ENCODE assay signal across 1 cellular context in genomic region chr9:100443781-100444768, GRCh38.
TF ChIP-seq lines count a peak whose summit lies in the region.

No MANE protein-coding gene starts in this region.

TF ChIP-seq in HepG2, 621 proteins besides CTCF, POLR2A, EP300 and RAD21 (continued from another document and continues in another):
- no peak for TF ChIP-seq CEBPZ (IDR thresholded peaks at IDR 0.05; ENCODE audit: low read length)
- TF ChIP-seq ZNF674 (CRISPR knock-in tag; IDR thresholded peaks at IDR 0.05; ENCODE audit: low read depth): no peak
- TF ChIP-seq ZBTB39 (CRISPR knock-in tag; IDR thresholded peaks at IDR 0.05): no peak
- TF ChIP-seq GABPB1 (CRISPR knock-in tag; IDR thresholded peaks at IDR 0.05): no peak
- TF ChIP-seq ERF (CRISPR knock-in tag; IDR thresholded peaks at IDR 0.05): 0 out of 2 replicates have a peak, but pooled peaks have one; percentile 32
- TF ChIP-seq AHDC1 (CRISPR knock-in tag; IDR thresholded peaks at IDR 0.05; ENCODE audit: borderline replicate concordance): peak; percentile 30; the same call in 1 of the 2 replicates
- TF ChIP-seq, protein P1, sequence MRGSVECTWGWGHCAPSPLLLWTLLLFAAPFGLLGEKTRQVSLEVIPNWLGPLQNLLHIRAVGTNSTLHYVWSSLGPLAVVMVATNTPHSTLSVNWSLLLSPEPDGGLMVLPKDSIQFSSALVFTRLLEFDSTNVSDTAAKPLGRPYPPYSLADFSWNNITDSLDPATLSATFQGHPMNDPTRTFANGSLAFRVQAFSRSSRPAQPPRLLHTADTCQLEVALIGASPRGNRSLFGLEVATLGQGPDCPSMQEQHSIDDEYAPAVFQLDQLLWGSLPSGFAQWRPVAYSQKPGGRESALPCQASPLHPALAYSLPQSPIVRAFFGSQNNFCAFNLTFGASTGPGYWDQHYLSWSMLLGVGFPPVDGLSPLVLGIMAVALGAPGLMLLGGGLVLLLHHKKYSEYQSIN (CRISPR knock-in tag; IDR thresholded peaks at IDR 0.05; ENCODE audit: borderline replicate concordance): no peak
- TF ChIP-seq, protein P2, sequence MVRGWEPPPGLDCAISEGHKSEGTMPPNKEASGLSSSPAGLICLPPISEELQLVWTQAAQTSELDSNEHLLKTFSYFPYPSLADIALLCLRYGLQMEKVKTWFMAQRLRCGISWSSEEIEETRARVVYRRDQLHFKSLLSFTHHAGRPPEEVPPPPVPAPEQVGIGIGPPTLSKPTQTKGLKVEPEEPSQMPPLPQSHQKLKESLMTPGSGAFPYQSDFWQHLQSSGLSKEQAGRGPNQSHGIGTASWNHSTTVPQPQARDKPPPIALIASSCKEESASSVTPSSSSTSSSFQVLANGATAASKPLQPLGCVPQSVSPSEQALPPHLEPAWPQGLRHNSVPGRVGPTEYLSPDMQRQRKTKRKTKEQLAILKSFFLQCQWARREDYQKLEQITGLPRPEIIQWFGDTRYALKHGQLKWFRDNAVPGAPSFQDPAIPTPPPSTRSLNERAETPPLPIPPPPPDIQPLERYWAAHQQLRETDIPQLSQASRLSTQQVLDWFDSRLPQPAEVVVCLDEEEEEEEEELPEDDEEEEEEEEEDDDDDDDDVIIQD (CRISPR knock-in tag; IDR thresholded peaks at IDR 0.05; ENCODE audit: low read depth): peak; percentile 89
- 0 out of 2 replicates have a peak, but pooled peaks have one; percentile 36 for TF ChIP-seq RERE (CRISPR knock-in tag; IDR thresholded peaks at IDR 0.05; ENCODE audit: low read depth)
- TF ChIP-seq NR2F1 (CRISPR knock-in tag; IDR thresholded peaks at IDR 0.05): no peak
- TF ChIP-seq, protein P3, sequence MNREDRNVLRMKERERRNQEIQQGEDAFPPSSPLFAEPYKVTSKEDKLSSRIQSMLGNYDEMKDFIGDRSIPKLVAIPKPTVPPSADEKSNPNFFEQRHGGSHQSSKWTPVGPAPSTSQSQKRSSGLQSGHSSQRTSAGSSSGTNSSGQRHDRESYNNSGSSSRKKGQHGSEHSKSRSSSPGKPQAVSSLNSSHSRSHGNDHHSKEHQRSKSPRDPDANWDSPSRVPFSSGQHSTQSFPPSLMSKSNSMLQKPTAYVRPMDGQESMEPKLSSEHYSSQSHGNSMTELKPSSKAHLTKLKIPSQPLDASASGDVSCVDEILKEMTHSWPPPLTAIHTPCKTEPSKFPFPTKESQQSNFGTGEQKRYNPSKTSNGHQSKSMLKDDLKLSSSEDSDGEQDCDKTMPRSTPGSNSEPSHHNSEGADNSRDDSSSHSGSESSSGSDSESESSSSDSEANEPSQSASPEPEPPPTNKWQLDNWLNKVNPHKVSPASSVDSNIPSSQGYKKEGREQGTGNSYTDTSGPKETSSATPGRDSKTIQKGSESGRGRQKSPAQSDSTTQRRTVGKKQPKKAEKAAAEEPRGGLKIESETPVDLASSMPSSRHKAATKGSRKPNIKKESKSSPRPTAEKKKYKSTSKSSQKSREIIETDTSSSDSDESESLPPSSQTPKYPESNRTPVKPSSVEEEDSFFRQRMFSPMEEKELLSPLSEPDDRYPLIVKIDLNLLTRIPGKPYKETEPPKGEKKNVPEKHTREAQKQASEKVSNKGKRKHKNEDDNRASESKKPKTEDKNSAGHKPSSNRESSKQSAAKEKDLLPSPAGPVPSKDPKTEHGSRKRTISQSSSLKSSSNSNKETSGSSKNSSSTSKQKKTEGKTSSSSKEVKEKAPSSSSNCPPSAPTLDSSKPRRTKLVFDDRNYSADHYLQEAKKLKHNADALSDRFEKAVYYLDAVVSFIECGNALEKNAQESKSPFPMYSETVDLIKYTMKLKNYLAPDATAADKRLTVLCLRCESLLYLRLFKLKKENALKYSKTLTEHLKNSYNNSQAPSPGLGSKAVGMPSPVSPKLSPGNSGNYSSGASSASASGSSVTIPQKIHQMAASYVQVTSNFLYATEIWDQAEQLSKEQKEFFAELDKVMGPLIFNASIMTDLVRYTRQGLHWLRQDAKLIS (CRISPR knock-in tag; IDR thresholded peaks at IDR 0.05): no peak
- no peak for TF ChIP-seq ZNF329 (CRISPR knock-in tag; IDR thresholded peaks at IDR 0.05; ENCODE audit: low read depth)
- no peak for TF ChIP-seq MED8 (CRISPR knock-in tag; IDR thresholded peaks at IDR 0.05; ENCODE audit: insufficient replicate concordance)
- no peak for TF ChIP-seq ZNF264 (CRISPR knock-in tag; IDR thresholded peaks at IDR 0.05)
- no peak for TF ChIP-seq SMC3 (IDR thresholded peaks at IDR 0.05; ENCODE audit: low read length)
- no peak for TF ChIP-seq ZFX (CRISPR knock-in tag; IDR thresholded peaks at IDR 0.05; ENCODE audit: low read depth)
- TF ChIP-seq NFKB2 (CRISPR knock-in tag; IDR thresholded peaks at IDR 0.05; ENCODE audit: borderline replicate concordance): no peak
- TF ChIP-seq ZFP41 (CRISPR knock-in tag; IDR thresholded peaks at IDR 0.05; ENCODE audit: borderline replicate concordance): no peak
- no peak for TF ChIP-seq PAX8 (CRISPR knock-in tag; IDR thresholded peaks at IDR 0.05; ENCODE audit: borderline replicate concordance)
- no peak for TF ChIP-seq SNAI1 (CRISPR knock-in tag; IDR thresholded peaks at IDR 0.05; ENCODE audit: borderline replicate concordance)
- no peak for TF ChIP-seq TCF7 (IDR thresholded peaks at IDR 0.05; ENCODE audit: low read depth)
- no peak for TF ChIP-seq EHMT2 (IDR thresholded peaks at IDR 0.05; ENCODE audit: borderline replicate concordance, low read depth, low read length)
- no peak for TF ChIP-seq KAT8 (CRISPR knock-in tag; IDR thresholded peaks at IDR 0.05)
- TF ChIP-seq, protein P4, sequence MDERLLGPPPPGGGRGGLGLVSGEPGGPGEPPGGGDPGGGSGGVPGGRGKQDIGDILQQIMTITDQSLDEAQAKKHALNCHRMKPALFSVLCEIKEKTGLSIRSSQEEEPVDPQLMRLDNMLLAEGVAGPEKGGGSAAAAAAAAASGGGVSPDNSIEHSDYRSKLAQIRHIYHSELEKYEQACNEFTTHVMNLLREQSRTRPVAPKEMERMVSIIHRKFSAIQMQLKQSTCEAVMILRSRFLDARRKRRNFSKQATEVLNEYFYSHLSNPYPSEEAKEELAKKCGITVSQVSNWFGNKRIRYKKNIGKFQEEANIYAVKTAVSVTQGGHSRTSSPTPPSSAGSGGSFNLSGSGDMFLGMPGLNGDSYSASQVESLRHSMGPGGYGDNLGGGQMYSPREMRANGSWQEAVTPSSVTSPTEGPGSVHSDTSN (CRISPR knock-in tag; IDR thresholded peaks at IDR 0.05): no peak
- TF ChIP-seq ZNF441 (CRISPR knock-in tag; IDR thresholded peaks at IDR 0.05; ENCODE audit: borderline replicate concordance): no peak
- TF ChIP-seq ZNF484 (CRISPR knock-in tag; IDR thresholded peaks at IDR 0.05; ENCODE audit: borderline replicate concordance, low read depth): no peak
- no peak for TF ChIP-seq ZNF274 (CRISPR knock-in tag; IDR thresholded peaks at IDR 0.05)
- no peak for TF ChIP-seq ZNF451 (CRISPR knock-in tag; IDR thresholded peaks at IDR 0.05)
- TF ChIP-seq ZNF205 (CRISPR knock-in tag; IDR thresholded peaks at IDR 0.05): no peak
- no peak for TF ChIP-seq ZNF546 (CRISPR knock-in tag; conservative IDR thresholded peaks at IDR 0.05)
- no peak for TF ChIP-seq NR2F6 (IDR thresholded peaks at IDR 0.05)
- TF ChIP-seq NR2F6 (CRISPR knock-in tag; IDR thresholded peaks at IDR 0.05): no peak
